8 cellular contexts compared by ENCODE assay signal in genomic region chr4:47686294-47686872, GRCh38.
A peak's percentile ranks its signal among the peaks of the same experiment; 100 is the strongest.
DNase-seq lines count a peak whose midpoint lies in the region; ATAC-seq, FAIRE-seq and TF ChIP-seq lines count a peak whose summit lies in the region.

No MANE protein-coding gene starts in this region.

- TF ChIP-seq CTCF in 22Rv1 (IDR thresholded peaks at IDR 0.05) (peak; percentile 93), OCI-LY7 (conservative IDR thresholded peaks at IDR 0.05; ENCODE audit: low read length) (peak; percentile 96), foreskin keratinocyte (conservative IDR thresholded peaks at IDR 0.05) (peak; percentile 79), retinal pigment epithelial cell (conservative IDR thresholded peaks at IDR 0.05; ENCODE audit: low read depth, low read length) (peak; percentile 89)

- DNase-seq in OCI-LY7 (ENCODE audit: low spot score) = peak; percentile 56
- DNase-seq in activated T-cell treated with anti-CD3 and anti-CD28 coated beads, Interleukin-2, amount 50 U/mL, for 4 hours = peak; percentile 52
- DNase-seq in foreskin keratinocyte = peak in 1 of 2 donors; percentile 33
- DNase-seq in retinal pigment epithelial cell (ENCODE audit: low read depth) = peak; percentile 5
- no peak for DNase-seq in frontal cortex (ENCODE audit: low spot score in 2 of 2)

- CTCF ChIA-PET in OCI-LY7 (lab: Charles Lee; ENCODE audit: unreplicated experiment) = no interaction called here

- no peaks in the 10 kb centered on the region for H4K20me1 ChIP-seq in OCI-LY7 (ENCODE audit: insufficient read depth, low read length)

- no peak overlapping the region for H3K4me3 Mint-ChIP-seq in activated T-cell treated with anti-CD3 and anti-CD28 coated beads, Interleukin-2, amount 50 U/mL, for 4 hours

- no peaks in the 10 kb centered on the region for H3K4me1 Mint-ChIP-seq in activated T-cell treated with anti-CD3 and anti-CD28 coated beads, Interleukin-2, amount 50 U/mL, for 4 hours (ENCODE audit: low read depth)

- H3K9me3 Mint-ChIP-seq in activated T-cell treated with anti-CD3 and anti-CD28 coated beads, Interleukin-2, amount 50 U/mL, for 4 hours = no peaks in the 10 kb centered on the region

- H3K36me3 ChIP-seq in OCI-LY7 (ENCODE audit: insufficient read depth, low read length) = no peaks in the 10 kb centered on the region

- peaks cover 27% of the 10 kb centered on the region for H3K27me3 ChIP-seq in foreskin keratinocyte

- BruUV-seq in OCI-LY7 (replicated peaks; lab: Mats Ljungman, UMichigan) = no TSS peak

- intact Hi-C loops in OCI-LY7 (cut with micrococcal nuclease; ENCODE audit: unreplicated experiment) = loop anchor here (1.0 to 5.0 kb wide), 2 partner anchors 151 to 248 kb away; partner anchors contain the start of gene CORIN

- no peak overlapping the region for H3K27ac ChIP-seq in 22Rv1
- H3K27ac ChIP-seq in OCI-LY7 (ENCODE audit: low read depth, low read length, poor library complexity, severe bottlenecking) = no peak overlapping the region
- no peak overlapping the region for H3K27ac ChIP-seq in foreskin keratinocyte

- H3K9me2 ChIP-seq in OCI-LY7 (ENCODE audit: insufficient read depth, low read length) = no peaks in the 10 kb centered on the region

- H3K4me3 ChIP-seq in OCI-LY7 (ENCODE audit: low read depth, low read length, poor library complexity, severe bottlenecking) = no peak overlapping the region
- H3K4me3 ChIP-seq in retinal pigment epithelial cell (ENCODE audit: low read length) = no peak overlapping the region

- no peak overlapping the region for H3K4me2 ChIP-seq in OCI-LY7 (ENCODE audit: low read length)

- no peak overlapping the region for H2AFZ ChIP-seq in OCI-LY7 (ENCODE audit: low read length)

- H3K36me3 Mint-ChIP-seq in activated T-cell treated with anti-CD3 and anti-CD28 coated beads, Interleukin-2, amount 50 U/mL, for 4 hours (ENCODE audit: insufficient read depth) = no peaks in the 10 kb centered on the region

- H3K4me1 ChIP-seq in OCI-LY7 (ENCODE audit: insufficient read depth, low read length, poor library complexity, severe bottlenecking) = no peaks in the 10 kb centered on the region
- no peaks in the 10 kb centered on the region for H3K4me1 ChIP-seq in foreskin keratinocyte

- no peaks in the 10 kb centered on the region for H3K9me3 ChIP-seq in OCI-LY7 (ENCODE audit: low read length)

- POLR2A ChIA-PET in OCI-LY7 (lab: Charles Lee) = no interaction called here

- no peak for FAIRE-seq in frontal cortex (lab: Jason Lieb, UNC)

- H3K27me3 Mint-ChIP-seq in activated T-cell treated with anti-CD3 and anti-CD28 coated beads, Interleukin-2, amount 50 U/mL, for 4 hours (ENCODE audit: low read depth) = peaks cover 13% of the 10 kb centered on the region

- no peaks in the 10 kb centered on the region for H3K79me2 ChIP-seq in OCI-LY7 (ENCODE audit: insufficient read depth, low read depth, low read length)

- ATAC-seq in GM18499 (IDR thresholded peaks at IDR 0.05; ENCODE audit: insufficient read depth, unreplicated experiment) (peak; percentile 64), HG03064 (IDR thresholded peaks at IDR 0.05; ENCODE audit: low read depth, unreplicated experiment) (peak; percentile 63), foreskin keratinocyte (peak; percentile 84)
- ATAC-seq in activated T-cell treated with anti-CD3 and anti-CD28 coated beads, Interleukin-2, amount 50 U/mL, for 4 hours = peak; percentile 82 to 88

Comparison
In these comparisons a context has a peak if more than half of its experiments do, and no peak if none do; other contexts are left out.
1. DNase-seq: peak in OCI-LY7 (single experiment), activated T-cell treated with anti-CD3 and anti-CD28 coated beads, Interleukin-2, amount 50 U/mL, for 4 hours (single experiment) and retinal pigment epithelial cell (single experiment); none in frontal cortex (0 of 2).
2. Peak in every context shown above with its lines, with median percentiles within 50 percentile points of each other: CTCF ChIP-seq and ATAC-seq.